ENCODE assay signal across 15 cellular contexts in the genomic region with DNA sequence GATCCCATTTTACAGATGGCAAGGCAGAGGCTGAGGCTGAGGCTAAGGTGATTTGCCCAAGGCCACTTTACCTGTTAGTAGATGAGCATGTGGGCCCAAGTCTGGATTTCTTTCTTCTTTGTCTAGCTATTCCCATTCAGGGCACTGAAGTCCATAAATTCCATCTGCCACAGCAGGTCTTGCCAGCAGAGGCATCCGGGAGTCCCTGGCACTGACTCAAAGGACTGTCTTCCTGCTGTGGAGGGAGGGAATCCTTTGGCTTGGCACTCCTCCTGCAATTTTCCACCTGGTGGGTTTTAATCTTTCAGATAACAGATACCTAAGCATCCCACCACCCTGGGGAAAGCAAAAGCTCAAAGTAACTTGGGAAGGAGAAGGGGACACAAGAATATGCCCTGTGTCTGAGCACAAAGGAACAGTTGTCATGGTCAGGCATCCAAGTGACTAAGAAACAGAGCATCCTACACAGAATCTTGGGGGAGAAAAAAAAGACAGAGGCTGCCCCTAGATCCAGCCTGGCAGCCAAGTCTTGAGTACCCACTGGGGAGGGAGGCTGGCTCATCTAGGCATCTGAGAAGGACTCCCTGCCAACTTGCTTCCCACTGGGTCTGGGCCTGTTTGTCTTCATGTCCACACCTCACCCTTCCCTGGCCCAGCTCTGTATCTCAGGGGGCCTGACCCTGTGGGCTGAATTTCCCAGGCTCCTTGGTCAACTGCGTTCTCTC. TPM values are rescaled to one million over a fixed set of nuclear protein-coding genes. Genes with fewer than 3 reads are reported as not detected.
"Had no signal": no experiment of that assay in that cellular context is flagged by ENCODE, and none has a peak within 500 bp of the region (broad histone marks: within the 10 kb centered on the region; RNA-seq: fewer than 3 reads in every experiment).

No MANE protein-coding gene starts in this region.

- H3K4me3 Mint-ChIP-seq: activated naive CD8-positive, alpha-beta T cell treated with anti-CD3 and anti-CD28 coated beads for 36 hours; naive B cell; stimulated activated effector memory CD8-positive, alpha-beta T cell treated with anti-CD3 and anti-CD28 coated beads, Interleukin-12 subunit alpha, Interleukin-12 subunit beta, amount 100 ng/mL, for 72 hours; T-helper 2 cell treated with Interferon-gamma antibody and Interleukin-4, amounts not matched to agents 5 μg/mL and 100 μg/mL, for 36 hours had no signal

- H3K27me3 Mint-ChIP-seq: progenitor cell of endocrine pancreas had no signal

- H3K4me2 ChIP-seq: hepatocyte, smooth muscle cell had no signal

- H3K36me3 Mint-ChIP-seq: activated naive CD8-positive, alpha-beta T cell treated with anti-CD3 and anti-CD28 coated beads for 36 hours; stimulated activated effector memory CD8-positive, alpha-beta T cell treated with anti-CD3 and anti-CD28 coated beads, Interleukin-12 subunit alpha, Interleukin-12 subunit beta, amount 100 ng/mL, for 72 hours had no signal

- ATAC-seq: activated CD4-positive, CD25-positive, alpha-beta regulatory T cell treated with anti-CD3 and anti-CD28 coated beads, Interleukin-2, amount 50 U/mL, for 24 hours; right cardiac atrium; stimulated activated effector memory CD8-positive, alpha-beta T cell treated with anti-CD3 and anti-CD28 coated beads, Interleukin-12 subunit alpha, Interleukin-12 subunit beta, amount 100 ng/mL, for 72 hours had no signal

- H3K36me3 ChIP-seq: brain microvascular endothelial cell, tibial nerve, vagina had no signal

- H3K4me1 ChIP-seq: tibial nerve, vagina had no signal

- H2AFZ ChIP-seq: hepatocyte had no signal

- H3K27ac Mint-ChIP-seq: activated naive CD8-positive, alpha-beta T cell treated with anti-CD3 and anti-CD28 coated beads for 36 hours; naive B cell; progenitor cell of endocrine pancreas; stimulated activated effector memory CD8-positive, alpha-beta T cell treated with anti-CD3 and anti-CD28 coated beads, Interleukin-12 subunit alpha, Interleukin-12 subunit beta, amount 100 ng/mL, for 72 hours; T-helper 2 cell treated with Interferon-gamma antibody and Interleukin-4, amounts not matched to agents 5 μg/mL and 100 μg/mL, for 36 hours had no signal

- H3K4me3 ChIP-seq: hepatocyte, smooth muscle cell, tibial nerve, vagina had no signal

- H3K27me3 ChIP-seq: brain microvascular endothelial cell, hepatocyte, tibial nerve, vagina had no signal

- H3K4me1 Mint-ChIP-seq: activated naive CD8-positive, alpha-beta T cell treated with anti-CD3 and anti-CD28 coated beads for 36 hours; naive B cell; stimulated activated effector memory CD8-positive, alpha-beta T cell treated with anti-CD3 and anti-CD28 coated beads, Interleukin-12 subunit alpha, Interleukin-12 subunit beta, amount 100 ng/mL, for 72 hours had no signal

- H3K27ac ChIP-seq: brain microvascular endothelial cell, hepatocyte, tibial nerve, vagina had no signal

- H3K9me3 ChIP-seq: vagina had no signal

- DNase-seq: activated gamma-delta T cell; activated naive CD8-positive, alpha-beta T cell treated with anti-CD3 and anti-CD28 coated beads for 36 hours; activated T-cell treated with anti-CD3 and anti-CD28 coated beads, Interleukin-2, amount 50 U/mL, for 1 hour; brain microvascular endothelial cell; naive B cell; right cardiac atrium had no signal

- H3K79me2 ChIP-seq: hepatocyte had no signal

RNA-seq across cellular contexts. Expression of a gene that starts 35.6 kb away (rescaled TPM):
- total RNA-seq: activated naive CD8-positive, alpha-beta T cell treated with anti-CD3 and anti-CD28 coated beads for 36 hours; endothelial cell of umbilical vein; progenitor cell of endocrine pancreas had no signal
